In genomic region chr1:79532555-79532954, GRCh38 we compare ENCODE assay signal across 21 cellular contexts.
"Had no signal": no experiment of that assay in that cellular context is flagged by ENCODE, and none has a peak within 500 bp of the region (broad histone marks: within the 10 kb centered on the region; RNA-seq: fewer than 3 reads in every experiment).

No MANE protein-coding gene starts in this region.

- ATAC-seq: activated CD4-positive, CD25-positive, alpha-beta regulatory T cell treated with anti-CD3 and anti-CD28 coated beads, Interleukin-2, amount 50 U/mL, for 24 hours; activated CD8-positive, alpha-beta T cell treated with anti-CD3 and anti-CD28 coated beads, Interleukin-2, amount 10 ng/mL, durations not matched to agents 7 days and 5 days; PC-3; SK-N-SH treated with all-trans-retinoic acid at 6 μM for 48 hours had no signal

- H3K36me3 ChIP-seq: breast epithelium, colonic mucosa, MG63, SJSA1 had no signal

- DNase-seq: activated CD4-positive, alpha-beta T cell treated with anti-CD3 and anti-CD28 coated beads for 4 hours; activated CD8-positive, alpha-beta memory T cell treated with anti-CD3 and anti-CD28 coated beads, Interleukin-2, amount 50 U/mL, for 48 hours; activated CD8-positive, alpha-beta T cell treated with anti-CD3 and anti-CD28 coated beads, Interleukin-2, amount 10 ng/mL, durations not matched to agents 7 days and 5 days; activated effector memory CD4-positive, alpha-beta T cell treated with Interleukin-2 at 50 U/mL for 16 hours; activated naive CD4-positive, alpha-beta T cell; activated T-cell treated with anti-CD3 and anti-CD28 coated beads, Interleukin-2, amount 50 U/mL, for 24 hours; aorta; caudate nucleus; colonic mucosa; MG63; NCI-H1105; NCI-H1436; NCI-H1694 treated with DMSO at 0.1 percent for 48 hours; NCI-H2029 treated with DMSO at 0.1 percent for 48 hours; NCI-H524; PC-3; SHP77 had no signal

- H3K27ac ChIP-seq: breast epithelium, colonic mucosa, SJSA1 had no signal

- H3K9me3 ChIP-seq: breast epithelium, colonic mucosa, MG63, SJSA1 had no signal

- H3K27me3 ChIP-seq: breast epithelium, colonic mucosa, MG63, SJSA1 had no signal

- H3K4me3 ChIP-seq: breast epithelium, colonic mucosa, MG63, SJSA1 had no signal

- H3K4me1 ChIP-seq: breast epithelium, colonic mucosa, SJSA1 had no signal
